ENCODE assay signal across 12 cellular contexts in genomic region chr11:95714853-95715776, GRCh38.
DNase-seq lines count a peak whose midpoint lies in the region; ATAC-seq and TF ChIP-seq lines count a peak whose summit lies in the region.
"Had no signal": no experiment of that assay in that cellular context is flagged by ENCODE, and none has a peak within 500 bp of the region (broad histone marks: within the 10 kb centered on the region; RNA-seq: fewer than 3 reads in every experiment).

No MANE protein-coding gene starts in this region.

- peak overlapping the region; percentile 75 for H3K27ac Mint-ChIP-seq in Calu3 (ENCODE audit: unreplicated experiment)

- H4K20me1 ChIP-seq in OCI-LY3 (ENCODE audit: insufficient read depth, low read length), result no peaks in the 10 kb centered on the region

- H2AFZ ChIP-seq in OCI-LY3 (ENCODE audit: low read depth, low read length), result peak overlapping the region; percentile 34

- H3K27me3 Mint-ChIP-seq in Calu3 (ENCODE audit: unreplicated experiment), result no peaks in the 10 kb centered on the region

- no peak overlapping the region for H3K4me3 Mint-ChIP-seq in Calu3 (ENCODE audit: low read depth, unreplicated experiment)

- no TSS peak for BruUV-seq in Calu3 (replicated peaks; lab: Mats Ljungman, UMichigan)

- H3K9ac ChIP-seq in OCI-LY3 (ENCODE audit: low read length), result peak overlapping the region; percentile 17; the same call in 1 of the 2 replicates

- peak; percentile 21 for ATAC-seq in GM21390 (IDR thresholded peaks at IDR 0.05; ENCODE audit: unreplicated experiment)
- no peak for ATAC-seq in aorta (ENCODE audit: low FRiP score)
- ATAC-seq in activated CD4-positive, CD25-positive, alpha-beta regulatory T cell treated with anti-CD3 and anti-CD28 coated beads, Interleukin-2, amount 50 U/mL, for 24 hours, result no peak

- intact Hi-C loops in Calu3 (cut with micrococcal nuclease; ENCODE audit: unreplicated experiment), result loop anchor here (2.0 kb wide), 3 partner anchors 50 to 712 kb away; partner anchors contain the start of gene FAM76B
- intact Hi-C loops in aorta (cut with DNase I), result loop anchor here in 1 of 2 donors (5.0 kb wide), 1 partner anchor 543 kb away; no protein-coding TSS in a partner anchor

- CTCF ChIA-PET in Calu3 (lab: Charles Lee), result interaction anchor here (0.6 to 2.7 kb wide), 7 partner anchors 10 to 648 kb away, joined by 3 to 18 read pairs (median 3); no protein-coding TSS in a partner anchor

- H3K9me3 Mint-ChIP-seq in Calu3 (ENCODE audit: low read depth, unreplicated experiment), result no peaks in the 10 kb centered on the region

- WGBS in aorta, 2 donors, result 82 to 92% methylated on average over 5 of the region's 5 CpGs

- H3K27me3 ChIP-seq in OCI-LY3 (ENCODE audit: low read depth, low read length), result no peaks in the 10 kb centered on the region
- H3K27me3 ChIP-seq in aorta (ENCODE audit: control insufficient read depth in 1 of 2, insufficient read depth in 2 of 2, low read length in 1 of 2), result no peaks in the 10 kb centered on the region

- H3K4me2 ChIP-seq in OCI-LY3 (ENCODE audit: low read length), result peak overlapping the region; percentile 64

- peaks cover 37% of the 10 kb centered on the region for H3K4me1 Mint-ChIP-seq in Calu3 (ENCODE audit: low read depth, unreplicated experiment)

- H3K4me3 ChIP-seq in OCI-LY3 (ENCODE audit: low read length), result peak overlapping the region; percentile 32
- H3K4me3 ChIP-seq in aorta (ENCODE audit: low read length in 2 of 2), result no peak overlapping the region
- H3K4me3 ChIP-seq: heart right ventricle had no signal

- DNase-seq in Calu3 (no peak), left kidney (ENCODE audit: low read depth, low spot score) (peak; percentile 26), hippocampal formation (lab: John Stamatoyannopoulos, UW) (no peak), aorta (no peak)
- no peak for DNase-seq in stimulated activated CD4-positive, alpha-beta T cell treated with anti-CD3 and anti-CD28 coated beads, Interleukin-2, amount 100 ng/mL, for 48 hours
- DNase-seq: heart right ventricle; NCI-H82; SIG-M5; stimulated activated naive CD4-positive, alpha-beta T cell had no signal

- H3K36me3 ChIP-seq in OCI-LY3 (replicated peaks; ENCODE audit: low read depth, low read length) (no peaks in the 10 kb centered on the region), aorta (ENCODE audit: control insufficient read depth in 1 of 2, insufficient read depth in 2 of 2, low read length in 1 of 2) (no peaks in the 10 kb centered on the region)
- H3K36me3 ChIP-seq: heart right ventricle had no signal

- no peaks in the 10 kb centered on the region for H3K79me2 ChIP-seq in OCI-LY3 (ENCODE audit: low read length)

- H3K27ac ChIP-seq in OCI-LY3 (ENCODE audit: low read length), result peak overlapping the region; percentile 59
- no peak overlapping the region for H3K27ac ChIP-seq in aorta (ENCODE audit: low read depth in 1 of 2, low read length in 2 of 2)

- H3K9me3 ChIP-seq in OCI-LY3 (ENCODE audit: insufficient read depth, low read length), result no peaks in the 10 kb centered on the region
- no peaks in the 10 kb centered on the region for H3K9me3 ChIP-seq in aorta (ENCODE audit: control insufficient read depth, low read length)
- H3K9me3 ChIP-seq: heart right ventricle had no signal

- no peak for TF ChIP-seq CTCF in Calu3 (IDR thresholded peaks at IDR 0.05; ENCODE audit: unreplicated experiment)
- TF ChIP-seq CTCF in OCI-LY3 (IDR thresholded peaks at IDR 0.05; ENCODE audit: low read depth, low read length), result no peak

- H3K36me3 Mint-ChIP-seq in Calu3 (ENCODE audit: insufficient read depth, unreplicated experiment), result no peaks in the 10 kb centered on the region

- H3K4me1 ChIP-seq in OCI-LY3 (ENCODE audit: low read length) (peaks cover 53% of the 10 kb centered on the region), aorta (ENCODE audit: control insufficient read depth in 1 of 2, insufficient read depth in 2 of 2, low read length in 2 of 2) (peaks cover 0 to 2% of the 10 kb centered on the region in 2 donors)
